Comparison of ENCODE assay signal across 13 cellular contexts in genomic region chr2:161418275-161418714, GRCh38. TPM values are rescaled to one million over a fixed set of nuclear protein-coding genes. Genes with fewer than 3 reads are reported as not detected.
DNase-seq lines count a peak whose midpoint lies in the region; ATAC-seq and TF ChIP-seq lines count a peak whose summit lies in the region.
"Had no signal": no experiment of that assay in that cellular context is flagged by ENCODE, and none has a peak within 500 bp of the region (broad histone marks: within the 10 kb centered on the region; RNA-seq: fewer than 3 reads in every experiment).

No MANE protein-coding gene starts in this region.

- H3K9me3 Mint-ChIP-seq in naive thymus-derived CD4-positive, alpha-beta T cell, result peaks cover 0 to 12% (median 0%) of the 10 kb centered on the region in 11 donors
- H3K9me3 Mint-ChIP-seq: memory B cell had no signal

- no peak for TF ChIP-seq CTCF in BE2C (IDR thresholded peaks at IDR 0.05; ENCODE audit: low read depth, low read length)
- TF ChIP-seq CTCF in mucosa of descending colon (IDR thresholded peaks at IDR 0.05), result no peak
- no peak for TF ChIP-seq CTCF in body of pancreas (IDR thresholded peaks at IDR 0.05)

- no peak for ATAC-seq in naive thymus-derived CD4-positive, alpha-beta T cell
- ATAC-seq in mucosa of descending colon, result no peak
- no peak for ATAC-seq in body of pancreas

- WGBS in body of pancreas, 2 donors, result 7 to 13% methylated on average over 15 of the region's 15 CpGs

- H3K4me3 Mint-ChIP-seq in naive thymus-derived CD4-positive, alpha-beta T cell, result peak overlapping the region in 6 of 10 donors; percentile 7 to 89 (median 60)

- H3K36me3 ChIP-seq in BE2C (no peaks in the 10 kb centered on the region), ES-I3 (ENCODE audit: insufficient read depth, low read length) (no peaks in the 10 kb centered on the region), mucosa of descending colon (ENCODE audit: low read depth) (no peaks in the 10 kb centered on the region), body of pancreas (replicated peaks in 1 of 2; ENCODE audit: insufficient read depth in 1 of 2, low read depth in 2 of 2) (no peaks in the 10 kb centered on the region)
- no peaks in the 10 kb centered on the region for H3K36me3 ChIP-seq in naive thymus-derived CD4-positive, alpha-beta T cell (ENCODE audit: control insufficient read depth in 2 of 3, insufficient read depth in 3 of 3, low read length in 3 of 3)
- H3K36me3 ChIP-seq: HAP-1 had no signal

- H3K27ac ChIP-seq in angular gyrus (ENCODE audit: low read depth, low read length) (peak overlapping the region; percentile 41), body of pancreas (no peak overlapping the region)
- no peak overlapping the region for H3K27ac ChIP-seq in naive thymus-derived CD4-positive, alpha-beta T cell (ENCODE audit: low read depth, low read length)
- H3K27ac ChIP-seq: KMS-11 had no signal

- H3K4me1 ChIP-seq in BE2C (no peaks in the 10 kb centered on the region), ES-I3 (ENCODE audit: insufficient read depth, low read length) (peaks cover 7% of the 10 kb centered on the region; the same call in 1 of the 2 replicates), mucosa of descending colon (ENCODE audit: low read depth) (peaks cover 42% of the 10 kb centered on the region), body of pancreas (peaks cover 49% of the 10 kb centered on the region)
- peaks cover 23 to 33% of the 10 kb centered on the region in 2 donors for H3K4me1 ChIP-seq in naive thymus-derived CD4-positive, alpha-beta T cell (ENCODE audit: control insufficient read depth in 2 of 2, insufficient read depth in 2 of 2, low read length in 2 of 2)

- POLR2A ChIA-PET in naive thymus-derived CD4-positive, alpha-beta T cell (lab: Charles Lee), result interaction anchor here (0.7 kb wide), 1 partner anchor 709 kb away, joined by 3 read pairs; no protein-coding TSS in a partner anchor

- H3K9me3 ChIP-seq in BE2C (no peaks in the 10 kb centered on the region), ES-I3 (ENCODE audit: control insufficient read depth, insufficient read depth, low read length) (no peaks in the 10 kb centered on the region), mucosa of descending colon (no peaks in the 10 kb centered on the region), body of pancreas (no peaks in the 10 kb centered on the region)
- H3K9me3 ChIP-seq in naive thymus-derived CD4-positive, alpha-beta T cell (ENCODE audit: control insufficient read depth in 2 of 3, low read length in 3 of 3), result no peaks in the 10 kb centered on the region
- H3K9me3 ChIP-seq: HAP-1 had no signal

- H3K9ac ChIP-seq in ES-I3 (ENCODE audit: low read depth, low read length), result peak overlapping the region; percentile 27; the same call in 1 of the 2 replicates
- H3K9ac ChIP-seq: KMS-11 had no signal

- intact Hi-C loops in naive thymus-derived CD4-positive, alpha-beta T cell (cut with micrococcal nuclease), result loop anchor here (5.0 to 10.0 kb wide), 4 partner anchors 111 to 534 kb away; partner anchors contain the start of gene PSMD14 (in 1 of the 2)
- intact Hi-C loops in mucosa of descending colon (cut with DNase I, micrococcal nuclease), result no loop called here
- intact Hi-C loops in body of pancreas (cut with DNase I), result no loop called here

- DNase-seq in BE2C (no peak), mucosa of descending colon (no peak), body of pancreas (no peak)
- DNase-seq in naive thymus-derived CD4-positive, alpha-beta T cell, result peak in 1 of 9 donors; percentile 20
- DNase-seq in stimulated activated CD4-positive, alpha-beta T cell treated with anti-CD3 and anti-CD28 coated beads, Interleukin-12 subunit alpha, Interleukin-12 subunit beta, amount 100 ng/mL, for 4 hours, result no peak
- DNase-seq: activated CD4-positive, alpha-beta T cell treated with anti-CD3 and anti-CD28 coated beads, Interleukin-2, amount 50 U/mL, for 1 hour; hippocampal formation had no signal

- H3K4me1 Mint-ChIP-seq in naive thymus-derived CD4-positive, alpha-beta T cell, result peaks cover 34 to 63% (median 56%) of the 10 kb centered on the region in 7 donors

- H3K36me3 Mint-ChIP-seq in naive thymus-derived CD4-positive, alpha-beta T cell, result peaks cover 0 to 7% (median 0%) of the 10 kb centered on the region in 5 donors
- H3K36me3 Mint-ChIP-seq: memory B cell had no signal

- no peak for TF ChIP-seq POLR2A in body of pancreas (IDR thresholded peaks at IDR 0.05)

- peaks cover 85 to 94% (median 90%) of the 10 kb centered on the region in 5 donors for H3K27me3 Mint-ChIP-seq in naive thymus-derived CD4-positive, alpha-beta T cell

- H3K4me3 ChIP-seq in BE2C (ENCODE audit: low read depth, low read length), result peak overlapping the region; percentile 11; the same call in 1 of the 2 replicates
- H3K4me3 ChIP-seq in naive thymus-derived CD4-positive, alpha-beta T cell (ENCODE audit: low read length), result no peak overlapping the region
- H3K4me3 ChIP-seq in mucosa of descending colon, result no peak overlapping the region
- H3K4me3 ChIP-seq in body of pancreas, result no peak overlapping the region

- CTCF ChIA-PET in naive thymus-derived CD4-positive, alpha-beta T cell (lab: Charles Lee), result no interaction called here

- H3K27ac Mint-ChIP-seq in naive thymus-derived CD4-positive, alpha-beta T cell, result peak overlapping the region in 1 of 9 donors; percentile 54

- peaks cover 73% of the 10 kb centered on the region for H3K27me3 ChIP-seq in BE2C
- H3K27me3 ChIP-seq in naive thymus-derived CD4-positive, alpha-beta T cell (ENCODE audit: control insufficient read depth in 2 of 2, insufficient read depth in 2 of 2, low read length in 2 of 2), result peaks cover 14 to 66% of the 10 kb centered on the region in 2 donors
- peaks cover 0 to 44% of the 10 kb centered on the region in 2 donors for H3K27me3 ChIP-seq in body of pancreas

RNA-seq across cellular contexts. Expression of gene TBR1, which starts 2.2 kb away (rescaled TPM):
- polyA plus RNA-seq in BE2C (2012; ENCODE audit: insufficient read depth, insufficient read length, low read depth), result not detected
- under 1 TPM in 1 of 5 experiments, not detected in 4; 0.02 TPM for total RNA-seq in naive thymus-derived CD4-positive, alpha-beta T cell
- not detected for polyA plus RNA-seq in naive thymus-derived CD4-positive, alpha-beta T cell
- not detected for total RNA-seq in mucosa of descending colon
- not detected for total RNA-seq in body of pancreas
- total RNA-seq: SK-MEL-5 had no signal

Comparison
In these comparisons a context has a peak if more than half of its experiments do, and no peak if none do; other contexts are left out.
1. intact Hi-C loops: an anchor here in naive thymus-derived CD4-positive, alpha-beta T cell (5.0 to 10.0 kb wide); none called in mucosa of descending colon and body of pancreas.